In genomic region chr16:67284699-67285646, GRCh38 we compare ENCODE assay signal across 8 cellular contexts. TPM values are rescaled to one million over a fixed set of nuclear protein-coding genes. Genes with fewer than 3 reads are reported as not detected.
A peak's percentile ranks its signal among the peaks of the same experiment; 100 is the strongest.
DNase-seq lines count a peak whose midpoint lies in the region; ATAC-seq and TF ChIP-seq lines count a peak whose summit lies in the region.

No MANE protein-coding gene starts in this region.

- H3K4me1 Mint-ChIP-seq in H9 = 0 out of 4 replicates have a peak, but pooled peaks cover 0 to 2% of the 10 kb centered on the region in 2 experiments
- peaks cover 3% of the 10 kb centered on the region for H3K4me1 Mint-ChIP-seq in activated T-helper 2 cell treated with anti-CD3 and anti-CD28 coated beads, Interferon-gamma antibody, Interleukin-2, Interleukin-4, amounts not matched to agents 10 μg/mL and 5 μg/mL and 100 μg/mL, durations not matched to agents 14 hours and 24 hours and 36 hours (ENCODE audit: low read depth)

- H3K79me2 ChIP-seq in H9 (ENCODE audit: insufficient read depth, low read length) = no peaks in the 10 kb centered on the region
- H3K79me2 ChIP-seq in PC-9 (ENCODE audit: low read depth) = no peaks in the 10 kb centered on the region

- no peak overlapping the region for H3K9ac ChIP-seq in H9 (ENCODE audit: extremely low read depth, insufficient read length, low read length)

- H2AFZ ChIP-seq in H9 (ENCODE audit: low read length) = no peak overlapping the region
- H2AFZ ChIP-seq in PC-9 = no peak overlapping the region

- H2BK12ac ChIP-seq in H9 (ENCODE audit: insufficient read length, low read depth, low read length) = no peak overlapping the region

- no peak overlapping the region for H2AK5ac ChIP-seq in H9 (ENCODE audit: insufficient read length, low read length)

- no peak overlapping the region for H3K4ac ChIP-seq in H9 (ENCODE audit: low read depth, low read length)

- no peak overlapping the region for H2BK15ac ChIP-seq in H9 (ENCODE audit: low read depth, low read length)

- no peak overlapping the region for H3K27ac ChIP-seq in H9 (ENCODE audit: insufficient read length, low read depth, low read length)
- no peak overlapping the region for H3K27ac ChIP-seq in PC-9
- no peak overlapping the region for H3K27ac ChIP-seq in psoas muscle

- H3K23ac ChIP-seq in H9 (ENCODE audit: insufficient read length, low read depth, low read length) = no peak overlapping the region

- H3K27me3 Mint-ChIP-seq in H9 (ENCODE audit: low read depth) = peaks cover 10% of the 10 kb centered on the region
- H3K27me3 Mint-ChIP-seq in activated T-helper 2 cell treated with anti-CD3 and anti-CD28 coated beads, Interferon-gamma antibody, Interleukin-2, Interleukin-4, amounts not matched to agents 10 μg/mL and 5 μg/mL and 100 μg/mL, durations not matched to agents 14 hours and 24 hours and 36 hours (ENCODE audit: low read depth) = no peaks in the 10 kb centered on the region

- H3K4me1 ChIP-seq in H9 (ENCODE audit: insufficient read depth, low read length) (no peaks in the 10 kb centered on the region), PC-9 (replicated peaks; ENCODE audit: insufficient read depth) (peaks cover 11% of the 10 kb centered on the region; the same call in 1 of the 2 replicates), psoas muscle (no peaks in the 10 kb centered on the region)

- no peaks in the 10 kb centered on the region for H3K36me3 ChIP-seq in PC-9 (ENCODE audit: low read depth)
- no peaks in the 10 kb centered on the region for H3K36me3 ChIP-seq in psoas muscle (ENCODE audit: insufficient read depth in 1 of 2, low read depth in 1 of 2)

- H3K27ac Mint-ChIP-seq in H9 = no peak overlapping the region
- H3K27ac Mint-ChIP-seq in activated T-helper 2 cell treated with anti-CD3 and anti-CD28 coated beads, Interferon-gamma antibody, Interleukin-2, Interleukin-4, amounts not matched to agents 10 μg/mL and 5 μg/mL and 100 μg/mL, durations not matched to agents 14 hours and 24 hours and 36 hours = no peak overlapping the region

- peaks cover 12% of the 10 kb centered on the region; the same call in 1 of the 2 replicates for H3F3A ChIP-seq in PC-9 (ENCODE audit: insufficient read depth, low read depth)

- no peak overlapping the region for H2BK120ac ChIP-seq in H9 (ENCODE audit: low read depth, low read length, poor library complexity, severe bottlenecking)

- no CpG with 5 or more reads among the region's 34 CpGs for WGBS in H9 (ENCODE audit: extremely low coverage, insufficient read length, low lambda C conversion rate)
- WGBS in psoas muscle, 3 donors = 61 to 64% (median 63%) methylated on average over 34 of the region's 34 CpGs

- H2BK5ac ChIP-seq in H9 (ENCODE audit: insufficient read length, low read length) = no peak overlapping the region

- H3K36me3 Mint-ChIP-seq in H9 (ENCODE audit: insufficient read depth in 1 of 3, low read depth in 3 of 3) = peaks cover 0 to 7% (median 0%) of the 10 kb centered on the region in 3 experiments; a peak in 2 of 7 replicates
- peaks cover 3% of the 10 kb centered on the region for H3K36me3 Mint-ChIP-seq in activated T-helper 2 cell treated with anti-CD3 and anti-CD28 coated beads, Interferon-gamma antibody, Interleukin-2, Interleukin-4, amounts not matched to agents 10 μg/mL and 5 μg/mL and 100 μg/mL, durations not matched to agents 14 hours and 24 hours and 36 hours (ENCODE audit: low read depth)

- ATAC-seq in psoas muscle (peak; percentile 88 to 94 (median 92)), GM19452 (IDR thresholded peaks at IDR 0.05; ENCODE audit: unreplicated experiment) (no peak)

- H3K4me2 ChIP-seq in H9 (ENCODE audit: insufficient read depth, insufficient read length, low read length) = no peak overlapping the region
- H3K4me2 ChIP-seq in PC-9 = 0 out of 2 replicates have a peak overlapping the region, but pooled peaks have one; percentile 17

- H3K23me2 ChIP-seq in H9 (ENCODE audit: insufficient read length, low read depth, low read length, poor library complexity, severe bottlenecking) = no peaks in the 10 kb centered on the region

- H4K91ac ChIP-seq in H9 (ENCODE audit: insufficient read length, low read depth, low read length) = no peak overlapping the region

- H3K14ac ChIP-seq in H9 (ENCODE audit: insufficient read depth, low read length) = no peak overlapping the region; the same call in 1 of the 2 replicates

- no peak overlapping the region for H3T11ph ChIP-seq in H9 (ENCODE audit: low read length)

- H3K18ac ChIP-seq in H9 (ENCODE audit: insufficient read length, low read depth, low read length) = no peak overlapping the region

- H3K9me3 Mint-ChIP-seq in H9 = no peaks in the 10 kb centered on the region
- H3K9me3 Mint-ChIP-seq in activated T-helper 2 cell treated with anti-CD3 and anti-CD28 coated beads, Interferon-gamma antibody, Interleukin-2, Interleukin-4, amounts not matched to agents 10 μg/mL and 5 μg/mL and 100 μg/mL, durations not matched to agents 14 hours and 24 hours and 36 hours = no peaks in the 10 kb centered on the region

- H3K4me3 ChIP-seq in PC-9 = no peak overlapping the region
- no peak overlapping the region for H3K4me3 ChIP-seq in fibroblast of pulmonary artery (replicated peaks; ENCODE audit: low read depth, low read length)
- no peak overlapping the region for H3K4me3 ChIP-seq in psoas muscle

- CTCF ChIA-PET in PC-9 (lab: Charles Lee) = interaction anchor here (0.6 to 2.2 kb wide), 9 partner anchors 11 to 267 kb away, joined by 3 to 16 read pairs (median 5); partner anchors contain the start of gene HSD11B2

- no peaks in the 10 kb centered on the region for H4K20me1 ChIP-seq in H9 (ENCODE audit: control insufficient read depth, insufficient read depth, insufficient read length)
- no peaks in the 10 kb centered on the region for H4K20me1 ChIP-seq in PC-9 (ENCODE audit: insufficient read depth)

- H3K4me3 Mint-ChIP-seq in H9 = no peak overlapping the region
- H3K4me3 Mint-ChIP-seq in activated T-helper 2 cell treated with anti-CD3 and anti-CD28 coated beads, Interferon-gamma antibody, Interleukin-2, Interleukin-4, amounts not matched to agents 10 μg/mL and 5 μg/mL and 100 μg/mL, durations not matched to agents 14 hours and 24 hours and 36 hours (ENCODE audit: low read depth) = no peak overlapping the region

- intact Hi-C loops in PC-9 (cut with micrococcal nuclease; ENCODE audit: unreplicated experiment) = no loop called here
- intact Hi-C loops in psoas muscle (cut with DNase I) = loop anchor here (1.0 to 2.0 kb wide), 2 partner anchors 24 kb away; no protein-coding TSS in a partner anchor
- intact Hi-C loops in activated T-helper 2 cell treated with anti-CD3 and anti-CD28 coated beads, Interferon-gamma antibody, Interleukin-2, Interleukin-4, amounts not matched to agents 10 μg/mL and 5 μg/mL and 100 μg/mL, durations not matched to agents 14 hours and 24 hours and 36 hours (cut with micrococcal nuclease) = no loop called here

- peak; percentile 91 for DNase-seq in H9
- peak; percentile 75 to 93 for DNase-seq in PC-9
- peak; percentile 39 for DNase-seq in fibroblast of pulmonary artery (ENCODE audit: low read depth)
- DNase-seq in psoas muscle = peak; percentile 42 to 80
- DNase-seq in activated CD4-positive, alpha-beta T cell treated with anti-CD3 and anti-CD28 coated beads, Interleukin-2, amount 50 U/mL, for 1 hour = no peak
- DNase-seq in dedifferentiated amniotic fluid mesenchymal stem cell (ENCODE audit: extremely low spot score) = no peak
- DNase-seq in activated T-helper 2 cell treated with anti-CD3 and anti-CD28 coated beads, Interferon-gamma antibody, Interleukin-2, Interleukin-4, amounts not matched to agents 10 μg/mL and 5 μg/mL and 100 μg/mL, durations not matched to agents 14 hours and 24 hours and 36 hours (ENCODE audit: low spot score) = no peak

- no peak overlapping the region for H4K5ac ChIP-seq in H9 (ENCODE audit: insufficient read length, low read depth, low read length)

- H3K9me3 ChIP-seq in H9 (ENCODE audit: control insufficient read depth, low read depth, low read length) = no peaks in the 10 kb centered on the region
- H3K9me3 ChIP-seq in PC-9 (ENCODE audit: insufficient read depth, low read depth) = no peaks in the 10 kb centered on the region
- H3K9me3 ChIP-seq in psoas muscle = no peaks in the 10 kb centered on the region

- H3K79me1 ChIP-seq in H9 (ENCODE audit: insufficient read depth, low read depth, low read length, poor library complexity, severe bottlenecking) = no peaks in the 10 kb centered on the region

- no peak overlapping the region for H4K8ac ChIP-seq in H9 (replicated peaks; ENCODE audit: insufficient read length, low read depth, low read length)

- peak; percentile 79 for TF ChIP-seq CTCF in H9 (conservative IDR thresholded peaks at IDR 0.05)
- TF ChIP-seq CTCF in PC-9 (conservative IDR thresholded peaks at IDR 0.05) = peak; percentile 67; the same call in 1 of the 2 replicates
- peak; percentile 53 for TF ChIP-seq CTCF in fibroblast of pulmonary artery (IDR thresholded peaks at IDR 0.05; ENCODE audit: low read length, missing control alignments)
- TF ChIP-seq CTCF in psoas muscle (IDR thresholded peaks at IDR 0.05) = peak; percentile 67

- H2BK20ac ChIP-seq in H9 (ENCODE audit: low read depth, low read length, poor library complexity, severe bottlenecking) = no peak overlapping the region

- H3K9me2 ChIP-seq in PC-9 (ENCODE audit: insufficient read depth) = no peaks in the 10 kb centered on the region

- BruUV-seq in PC-9 (replicated peaks; lab: Mats Ljungman, UMichigan) = no TSS peak

- no peaks in the 10 kb centered on the region for H3K27me3 ChIP-seq in H9 (ENCODE audit: insufficient read depth, low read length)
- no peaks in the 10 kb centered on the region for H3K27me3 ChIP-seq in PC-9 (ENCODE audit: insufficient read depth, low read depth)
- no peaks in the 10 kb centered on the region for H3K27me3 ChIP-seq in psoas muscle (ENCODE audit: insufficient read depth in 3 of 3, low read length in 2 of 3)

- POLR2A ChIA-PET in PC-9 (lab: Charles Lee; ENCODE audit: unreplicated experiment) = interaction anchor here (0.5 to 0.7 kb wide), 4 partner anchors 17 to 203 kb away, joined by 3 read pairs; partner anchors contain the start of gene ZDHHC1

- H3K56ac ChIP-seq in H9 (ENCODE audit: insufficient read length, low read depth, low read length) = no peak overlapping the region

RNA-seq across cellular contexts. Expression of gene PLEKHG4, which starts 5.6 kb away (rescaled TPM):
- total RNA-seq in H9 (2021) = 13.2 and 13.9 TPM in 2 replicates
- total RNA-seq in PC-9 (2021) = 14.0 and 17.3 TPM in 2 replicates
- total RNA-seq in psoas muscle = 1 to 10 TPM in 2 of 4 donors, under 1 TPM in 2; 0.28 to 1.9 (median 1.3) TPM
- polyA plus RNA-seq in psoas muscle = under 1 TPM; 0.60 to 1.00 (median 0.98) TPM
- total RNA-seq in activated T-helper 2 cell treated with anti-CD3 and anti-CD28 coated beads, Interferon-gamma antibody, Interleukin-2, Interleukin-4, amounts not matched to agents 10 μg/mL and 5 μg/mL and 100 μg/mL, durations not matched to agents 14 hours and 24 hours and 36 hours = 30.4 and 33.4 TPM in 2 replicates

RNA-seq across cellular contexts. Expression of gene SLC9A5, which starts 36.2 kb away (rescaled TPM):
- total RNA-seq in H9 (2021) (7.5 and 9.1 TPM in 2 replicates), PC-9 (2021) (5.2 and 6.9 TPM in 2 replicates), psoas muscle (1 to 10 TPM in 3 of 4 donors, under 1 TPM in 1; 0.59 to 1.7 (median 1.4) TPM)
- polyA plus RNA-seq in psoas muscle = 1 to 10 TPM in 1 of 3 donors, under 1 TPM in 2; 0.52 to 1.1 (median 0.91) TPM
- 5.1 and 6.4 TPM in 2 replicates for total RNA-seq in activated T-helper 2 cell treated with anti-CD3 and anti-CD28 coated beads, Interferon-gamma antibody, Interleukin-2, Interleukin-4, amounts not matched to agents 10 μg/mL and 5 μg/mL and 100 μg/mL, durations not matched to agents 14 hours and 24 hours and 36 hours

RNA-seq across cellular contexts. Expression of gene FHOD1, which starts 37.7 kb away (rescaled TPM):
- total RNA-seq in H9 (2021) = 67.0 and 70.7 TPM in 2 replicates
- total RNA-seq in PC-9 (2021) = 58.2 and 60.0 TPM in 2 replicates
- 100 to 1,000 TPM in 3 of 4 donors, 10 to 100 TPM in 1; 61.5 to 154 (median 124) TPM for total RNA-seq in psoas muscle
- 10 to 100 TPM; 16.9 to 48.7 (median 27.2) TPM for polyA plus RNA-seq in psoas muscle
- total RNA-seq in activated T-helper 2 cell treated with anti-CD3 and anti-CD28 coated beads, Interferon-gamma antibody, Interleukin-2, Interleukin-4, amounts not matched to agents 10 μg/mL and 5 μg/mL and 100 μg/mL, durations not matched to agents 14 hours and 24 hours and 36 hours = 134 and 141 TPM in 2 replicates

RNA-seq across cellular contexts. Expression of gene KCTD19, which starts 41.6 kb away (rescaled TPM):
- total RNA-seq in H9 (2021) (0.13 TPM in 1 of 2 replicates, not detected in the other), PC-9 (2021) (0.35 TPM in 1 of 2 replicates, not detected in the other), psoas muscle (not detected)
- under 1 TPM in 1 of 3 donors, not detected in 2; 0.03 TPM for polyA plus RNA-seq in psoas muscle
- 0.87 and 1.2 TPM in 2 replicates for total RNA-seq in activated T-helper 2 cell treated with anti-CD3 and anti-CD28 coated beads, Interferon-gamma antibody, Interleukin-2, Interleukin-4, amounts not matched to agents 10 μg/mL and 5 μg/mL and 100 μg/mL, durations not matched to agents 14 hours and 24 hours and 36 hours

RNA-seq across cellular contexts. Expression of gene LRRC36, which starts 41.6 kb away (rescaled TPM):
- not detected in 2 replicates for total RNA-seq in H9 (2021)
- not detected in 2 replicates for total RNA-seq in PC-9 (2021)
- not detected for total RNA-seq in psoas muscle
- polyA plus RNA-seq in psoas muscle = under 1 TPM; 0.06 to 0.25 (median 0.11) TPM
- total RNA-seq in activated T-helper 2 cell treated with anti-CD3 and anti-CD28 coated beads, Interferon-gamma antibody, Interleukin-2, Interleukin-4, amounts not matched to agents 10 μg/mL and 5 μg/mL and 100 μg/mL, durations not matched to agents 14 hours and 24 hours and 36 hours = 0.60 and 0.89 TPM in 2 replicates

Comparison
In these comparisons a context has a peak if more than half of its experiments do, and no peak if none do; other contexts are left out.
1. DNase-seq: peak in H9 (single experiment), PC-9 (2 of 2), fibroblast of pulmonary artery (single experiment) and psoas muscle (2 of 2); none in activated CD4-positive, alpha-beta T cell treated with anti-CD3 and anti-CD28 coated beads, Interleukin-2, amount 50 U/mL, for 1 hour (single experiment), dedifferentiated amniotic fluid mesenchymal stem cell (single experiment) and activated T-helper 2 cell treated with anti-CD3 and anti-CD28 coated beads, Interferon-gamma antibody, Interleukin-2, Interleukin-4, amounts not matched to agents 10 μg/mL and 5 μg/mL and 100 μg/mL, durations not matched to agents 14 hours and 24 hours and 36 hours (single experiment).
2. intact Hi-C loops: an anchor here in psoas muscle (1.0 to 2.0 kb wide); none called in PC-9 and activated T-helper 2 cell treated with anti-CD3 and anti-CD28 coated beads, Interferon-gamma antibody, Interleukin-2, Interleukin-4, amounts not matched to agents 10 μg/mL and 5 μg/mL and 100 μg/mL, durations not matched to agents 14 hours and 24 hours and 36 hours.
3. Peak in every context shown above with its lines, with median percentiles within 50 percentile points of each other: CTCF ChIP-seq.